ENCODE assay signal across 25 cellular contexts in the genomic region with DNA sequence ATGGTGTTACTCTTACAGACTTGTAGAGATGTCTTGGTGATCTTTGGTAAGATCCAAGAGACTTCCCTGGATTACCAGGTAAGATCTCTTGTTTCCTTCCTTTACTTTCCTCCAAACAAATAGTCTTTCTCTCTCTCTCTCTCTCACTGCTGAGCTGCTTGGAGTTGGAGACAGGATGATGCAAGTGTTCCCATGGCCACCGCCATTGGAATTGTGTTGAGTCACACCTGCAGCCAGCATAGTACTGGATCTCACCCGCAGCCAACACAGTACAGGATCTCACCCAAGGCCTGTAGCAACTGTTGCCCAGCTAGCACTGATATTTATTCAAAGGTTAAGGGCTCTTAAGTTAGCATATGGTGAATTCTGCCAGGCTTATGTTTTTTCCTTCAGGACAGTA.
DNase-seq lines count a peak whose midpoint lies in the region; ATAC-seq and TF ChIP-seq lines count a peak whose summit lies in the region.
"Had no signal": no experiment of that assay in that cellular context is flagged by ENCODE, and none has a peak within 500 bp of the region (broad histone marks: within the 10 kb centered on the region; RNA-seq: fewer than 3 reads in every experiment).

No MANE protein-coding gene starts in this region.

- no peak overlapping the region for H3K27ac ChIP-seq in mammary epithelial cell (ENCODE audit: insufficient read depth, low read depth, low read length)
- no peak overlapping the region for H3K27ac ChIP-seq in SJCRH30
- H3K27ac ChIP-seq: C4-2B, colonic mucosa, left ventricle myocardium inferior, WERI-Rb-1 had no signal

- H3K27ac Mint-ChIP-seq in activated naive CD4-positive, alpha-beta T cell treated with anti-CD3 and anti-CD28 coated beads, Interleukin-2, amount 10 ng/mL, durations not matched to agents 7 days and 5 days, result no peak overlapping the region
- H3K27ac Mint-ChIP-seq: activated naive CD8-positive, alpha-beta T cell treated with anti-CD3 and anti-CD28 coated beads for 36 hours; activated T-helper 2 cell treated with anti-CD3 and anti-CD28 coated beads, Interferon-gamma antibody, Interleukin-2, Interleukin-4, amounts not matched to agents 10 μg/mL and 5 μg/mL and 100 μg/mL, durations not matched to agents 14 hours and 24 hours and 36 hours; brain; HFFc6 had no signal

- no peaks in the 10 kb centered on the region for H3K79me2 ChIP-seq in mammary epithelial cell (ENCODE audit: insufficient read depth, low read length)

- no peak for ATAC-seq in GM21529 (IDR thresholded peaks at IDR 0.05; ENCODE audit: unreplicated experiment)
- ATAC-seq: mucosa of descending colon, Panc1, sciatic nerve had no signal

- intact Hi-C loops in mammary epithelial cell (cut with micrococcal nuclease), result loop anchor here (5.0 kb wide), 1 partner anchor 1083 kb away; a partner anchor contains a TSS

- H3K36me3 Mint-ChIP-seq in activated naive CD4-positive, alpha-beta T cell treated with anti-CD3 and anti-CD28 coated beads, Interleukin-2, amount 10 ng/mL, durations not matched to agents 7 days and 5 days, result no peaks in the 10 kb centered on the region
- H3K36me3 Mint-ChIP-seq: activated naive CD8-positive, alpha-beta T cell treated with anti-CD3 and anti-CD28 coated beads for 36 hours; brain had no signal

- no peak overlapping the region for H3K4me2 ChIP-seq in mammary epithelial cell (ENCODE audit: insufficient read depth, low read depth, low read length)

- TF ChIP-seq CTCF in mammary epithelial cell (conservative IDR thresholded peaks at IDR 0.05 in 1 of 2, IDR thresholded peaks at IDR 0.05 in 1 of 2; ENCODE audit: extremely low read depth in 1 of 2, insufficient read depth in 1 of 2, low read depth in 1 of 2, low read length in 2 of 2) (no peak), BE2C (IDR thresholded peaks at IDR 0.05; ENCODE audit: low read depth, low read length) (no peak)

- in situ Hi-C loops in mammary epithelial cell (cut with MboI; ENCODE audit: low sequenced_read_pairs in 2 of 2), result no loop called here

- H3K4me3 ChIP-seq in mammary epithelial cell (replicated peaks in 1 of 3; ENCODE audit: insufficient read depth in 1 of 3, low read depth in 2 of 3, low read length in 3 of 3), result no peak overlapping the region
- H3K4me3 ChIP-seq in SJCRH30, result no peak overlapping the region
- no peak overlapping the region for H3K4me3 ChIP-seq in BE2C (ENCODE audit: low read depth, low read length)
- H3K4me3 ChIP-seq: colonic mucosa, left ventricle myocardium inferior, mucosa of descending colon had no signal

- H3K9me3 Mint-ChIP-seq in activated naive CD4-positive, alpha-beta T cell treated with anti-CD3 and anti-CD28 coated beads, Interleukin-2, amount 10 ng/mL, durations not matched to agents 7 days and 5 days, result peaks cover 1% of the 10 kb centered on the region
- H3K9me3 Mint-ChIP-seq: HFFc6 had no signal

- no peak overlapping the region for H3K4me3 Mint-ChIP-seq in activated naive CD4-positive, alpha-beta T cell treated with anti-CD3 and anti-CD28 coated beads, Interleukin-2, amount 10 ng/mL, durations not matched to agents 7 days and 5 days
- H3K4me3 Mint-ChIP-seq: activated naive CD8-positive, alpha-beta T cell treated with anti-CD3 and anti-CD28 coated beads for 36 hours; brain; HFFc6 had no signal

- 81% methylated on average over 2 of the region's 2 CpGs for WGBS in mammary epithelial cell (ENCODE audit: low coverage, missing lambda C conversion rate)

- H3K4me1 ChIP-seq in mammary epithelial cell (ENCODE audit: insufficient read depth, low read length), result no peaks in the 10 kb centered on the region
- peaks cover 11% of the 10 kb centered on the region for H3K4me1 ChIP-seq in SJCRH30
- no peaks in the 10 kb centered on the region for H3K4me1 ChIP-seq in BE2C
- H3K4me1 ChIP-seq: colonic mucosa, left ventricle myocardium inferior had no signal

- dilution Hi-C loops in mammary epithelial cell (cut with HindIII; ENCODE audit: low sequenced_read_pairs), result no loop called here

- H2AFZ ChIP-seq in mammary epithelial cell (ENCODE audit: low read depth, low read length), result no peak overlapping the region

- H3K27me3 Mint-ChIP-seq in activated naive CD4-positive, alpha-beta T cell treated with anti-CD3 and anti-CD28 coated beads, Interleukin-2, amount 10 ng/mL, durations not matched to agents 7 days and 5 days, result no peaks in the 10 kb centered on the region
- H3K27me3 Mint-ChIP-seq: activated naive CD8-positive, alpha-beta T cell treated with anti-CD3 and anti-CD28 coated beads for 36 hours; brain had no signal

- no peaks in the 10 kb centered on the region for H4K20me1 ChIP-seq in mammary epithelial cell (ENCODE audit: insufficient read depth, low read length)

- H3K9me3 ChIP-seq in mammary epithelial cell (replicated peaks; ENCODE audit: insufficient read depth, low read length) (no peaks in the 10 kb centered on the region), SJCRH30 (replicated peaks) (no peaks in the 10 kb centered on the region), BE2C (no peaks in the 10 kb centered on the region)
- H3K9me3 ChIP-seq: colonic mucosa, left ventricle myocardium inferior, mucosa of descending colon had no signal

- H3K9ac ChIP-seq in mammary epithelial cell (ENCODE audit: insufficient read depth, low read length), result no peak overlapping the region

- H3K4me1 Mint-ChIP-seq in activated naive CD4-positive, alpha-beta T cell treated with anti-CD3 and anti-CD28 coated beads, Interleukin-2, amount 10 ng/mL, durations not matched to agents 7 days and 5 days, result no peaks in the 10 kb centered on the region
- H3K4me1 Mint-ChIP-seq: activated naive CD8-positive, alpha-beta T cell treated with anti-CD3 and anti-CD28 coated beads for 36 hours; brain had no signal

- peak; percentile 34 for DNase-seq in ELR (ENCODE audit: low read depth)
- peak; percentile 5 for DNase-seq in NCI-H510A (lab: John Stamatoyannopoulos, UW)
- DNase-seq in mammary epithelial cell, result peak; percentile 55
- peak; percentile 25 for DNase-seq in iris pigment epithelial cell (ENCODE audit: low read depth)
- no peak for DNase-seq in activated naive CD4-positive, alpha-beta T cell treated with anti-CD3 and anti-CD28 coated beads, Interleukin-2, amount 10 ng/mL, durations not matched to agents 7 days and 5 days
- no peak for DNase-seq in SJCRH30
- no peak for DNase-seq in BE2C
- DNase-seq: activated CD4-positive, alpha-beta T cell treated with anti-CD3 and anti-CD28 coated beads, Interleukin-2, amount 50 U/mL, for 1 hour; activated naive CD8-positive, alpha-beta T cell treated with anti-CD3 and anti-CD28 coated beads for 36 hours; colonic mucosa; HFFc6; left ventricle myocardium inferior; mucosa of descending colon; NCI-H1105 treated with DMSO at 0.1 percent for 48 hours; NCI-H2081; NCI-H446; NK-92 treated with Interleukin-12 subunit alpha and Interleukin-12 subunit beta, amount 100 ng/mL, for 24 hours; stimulated activated CD8-positive, alpha-beta memory T cell treated with anti-CD3 and anti-CD28 coated beads, Interleukin-4, amount 100 ng/mL, for 48 hours; WERI-Rb-1 had no signal

- H3K36me3 ChIP-seq in mammary epithelial cell (ENCODE audit: insufficient read depth, low read length) (no peaks in the 10 kb centered on the region), SJCRH30 (no peaks in the 10 kb centered on the region), BE2C (no peaks in the 10 kb centered on the region)
- H3K36me3 ChIP-seq: colonic mucosa, left ventricle myocardium inferior, WERI-Rb-1 had no signal

- BruUV-seq in mammary epithelial cell (replicated peaks; lab: Mats Ljungman, UMichigan), result no TSS peak

- peaks cover 4% of the 10 kb centered on the region for H3K27me3 ChIP-seq in mammary epithelial cell (ENCODE audit: insufficient read depth, low read length)
- H3K27me3 ChIP-seq in SJCRH30, result no peaks in the 10 kb centered on the region
- no peaks in the 10 kb centered on the region for H3K27me3 ChIP-seq in BE2C
- H3K27me3 ChIP-seq: colonic mucosa had no signal

- CTCF ChIA-PET in mammary epithelial cell (lab: Charles Lee; ENCODE audit: low non-redundant PET), result no interaction called here
- CTCF ChIA-PET in activated naive CD4-positive, alpha-beta T cell treated with anti-CD3 and anti-CD28 coated beads, Interleukin-2, amount 10 ng/mL, durations not matched to agents 7 days and 5 days (lab: Charles Lee), result no interaction called here

Comparison
In these comparisons a context has a peak if more than half of its experiments do, and no peak if none do; other contexts are left out.
1. DNase-seq: peak in ELR (single experiment), NCI-H510A (single experiment), mammary epithelial cell (single experiment) and iris pigment epithelial cell (single experiment); none in activated naive CD4-positive, alpha-beta T cell treated with anti-CD3 and anti-CD28 coated beads, Interleukin-2, amount 10 ng/mL, durations not matched to agents 7 days and 5 days (single experiment), SJCRH30 (0 of 2) and BE2C (single experiment).